In genomic region chr6:31579119-31579505, GRCh38 we compare ENCODE assay signal across 15 cellular contexts. TPM values are rescaled to one million over a fixed set of nuclear protein-coding genes. Genes with fewer than 3 reads are reported as not detected.
DNase-seq lines count a peak whose midpoint lies in the region; ATAC-seq, FAIRE-seq and TF ChIP-seq lines count a peak whose summit lies in the region.
"Had no signal": no experiment of that assay in that cellular context is flagged by ENCODE, and none has a peak within 500 bp of the region (broad histone marks: within the 10 kb centered on the region; RNA-seq: fewer than 3 reads in every experiment).

No MANE protein-coding gene starts in this region.

- no peak for TF ChIP-seq CTCF in SK-N-SH (IDR thresholded peaks at IDR 0.05)

- no peak overlapping the region for H3K9ac ChIP-seq in SK-N-SH

- no peaks in the 10 kb centered on the region for H3K9me2 ChIP-seq in SK-N-SH

- H3K4me1 ChIP-seq in SK-N-SH (ENCODE audit: control insufficient read depth in 1 of 2, insufficient read depth in 2 of 2, low read depth in 1 of 2, low read length in 1 of 2) = peaks cover 0 to 11% of the 10 kb centered on the region in 2 experiments; a peak in 1 of 4 replicates

- CTCF ChIA-PET in SK-N-SH (lab: Yijun Ruan, JAX) = interaction anchor here (2.4 to 17.6 kb wide), 3 partner anchors 10 to 21 kb away, joined by 10 to 312 read pairs (median 29); no protein-coding TSS in a partner anchor

- intact Hi-C loops in activated CD4-positive, alpha-beta T cell treated with anti-CD3 and anti-CD28 coated beads, Interleukin-2, amount 10 ng/mL, durations not matched to agents 24 days and 14 days (cut with micrococcal nuclease) = loop anchor here (10.0 kb wide), 2 partner anchors 246 to 764 kb away; partner anchors contain the start of gene HSPA1B
- intact Hi-C loops in dendritic cell treated with granulocyte-macrophage colony-stimulating factor and Interleukin-4, amounts not matched to agents 40 ng/mL and 50 ng/mL, for 4 days (cut with micrococcal nuclease) = no loop called here

- 85% methylated on average over 3 of the region's 3 CpGs for WGBS in SK-N-SH (ENCODE audit: low lambda C conversion rate)

- H3K4me3 ChIP-seq in SK-N-SH (ENCODE audit: low read depth in 2 of 2, low read length in 1 of 2) = no peak overlapping the region
- H3K4me3 ChIP-seq: K562 had no signal

- TF ChIP-seq RAD21 in SK-N-SH (IDR thresholded peaks at IDR 0.05; ENCODE audit: low read length) = no peak

- H3K27me3 Mint-ChIP-seq in activated CD4-positive, alpha-beta T cell treated with anti-CD3 and anti-CD28 coated beads, Interleukin-2, amount 10 ng/mL, durations not matched to agents 24 days and 14 days = no peaks in the 10 kb centered on the region
- H3K27me3 Mint-ChIP-seq in dendritic cell treated with granulocyte-macrophage colony-stimulating factor and Interleukin-4, amounts not matched to agents 40 ng/mL and 50 ng/mL, for 4 days = no peaks in the 10 kb centered on the region

- no peak overlapping the region for H3K4me2 ChIP-seq in SK-N-SH

- H3K4me3 Mint-ChIP-seq in activated CD4-positive, alpha-beta T cell treated with anti-CD3 and anti-CD28 coated beads, Interleukin-2, amount 10 ng/mL, durations not matched to agents 24 days and 14 days = peak overlapping the region; percentile 94
- H3K4me3 Mint-ChIP-seq in dendritic cell treated with granulocyte-macrophage colony-stimulating factor and Interleukin-4, amounts not matched to agents 40 ng/mL and 50 ng/mL, for 4 days = no peak overlapping the region
- peak overlapping the region; percentile 97 for H3K4me3 Mint-ChIP-seq in stimulated activated effector memory CD8-positive, alpha-beta T cell treated with anti-CD3 and anti-CD28 coated beads, Interleukin-12 subunit alpha, Interleukin-12 subunit beta, amount 100 ng/mL, for 72 hours

- peak overlapping the region; percentile 91 for H3K27ac Mint-ChIP-seq in activated CD4-positive, alpha-beta T cell treated with anti-CD3 and anti-CD28 coated beads, Interleukin-2, amount 10 ng/mL, durations not matched to agents 24 days and 14 days
- peak overlapping the region; percentile 93 for H3K27ac Mint-ChIP-seq in dendritic cell treated with granulocyte-macrophage colony-stimulating factor and Interleukin-4, amounts not matched to agents 40 ng/mL and 50 ng/mL, for 4 days
- peak overlapping the region; percentile 98 for H3K27ac Mint-ChIP-seq in stimulated activated effector memory CD8-positive, alpha-beta T cell treated with anti-CD3 and anti-CD28 coated beads, Interleukin-12 subunit alpha, Interleukin-12 subunit beta, amount 100 ng/mL, for 72 hours

- H3K27me3 ChIP-seq in SK-N-SH (ENCODE audit: insufficient read depth) = no peaks in the 10 kb centered on the region

- H3K9me3 ChIP-seq in SK-N-SH = no peaks in the 10 kb centered on the region

- no peak overlapping the region for H2AFZ ChIP-seq in SK-N-SH (ENCODE audit: low read depth)

- H3K27ac ChIP-seq in SK-N-SH (ENCODE audit: low read depth in 2 of 2, low read length in 1 of 2) = no peak overlapping the region

- no peak for FAIRE-seq in urothelium cell line (lab: Jason Lieb, UNC)
- FAIRE-seq: bronchial epithelial cell, K562 had no signal

- no peak for ATAC-seq in stimulated activated effector memory CD8-positive, alpha-beta T cell treated with anti-CD3 and anti-CD28 coated beads, Interleukin-12 subunit alpha, Interleukin-12 subunit beta, amount 100 ng/mL, for 72 hours
- ATAC-seq in HG02798 (IDR thresholded peaks at IDR 0.05; ENCODE audit: poor library complexity, unreplicated experiment) = no peak
- ATAC-seq: K562, left lobe of liver had no signal

- peaks cover 69% of the 10 kb centered on the region for H3K36me3 Mint-ChIP-seq in activated CD4-positive, alpha-beta T cell treated with anti-CD3 and anti-CD28 coated beads, Interleukin-2, amount 10 ng/mL, durations not matched to agents 24 days and 14 days (ENCODE audit: low read depth)
- peaks cover 38% of the 10 kb centered on the region for H3K36me3 Mint-ChIP-seq in dendritic cell treated with granulocyte-macrophage colony-stimulating factor and Interleukin-4, amounts not matched to agents 40 ng/mL and 50 ng/mL, for 4 days (ENCODE audit: low read depth)
- peaks cover 78% of the 10 kb centered on the region for H3K36me3 Mint-ChIP-seq in stimulated activated effector memory CD8-positive, alpha-beta T cell treated with anti-CD3 and anti-CD28 coated beads, Interleukin-12 subunit alpha, Interleukin-12 subunit beta, amount 100 ng/mL, for 72 hours

- POLR2A ChIA-PET in SK-N-SH (lab: Yijun Ruan, JAX) = no interaction called here

- no peaks in the 10 kb centered on the region for H4K20me1 ChIP-seq in SK-N-SH (ENCODE audit: insufficient read depth)

- H3K36me3 ChIP-seq in SK-N-SH (replicated peaks in 1 of 2; ENCODE audit: control insufficient read depth in 1 of 2, insufficient read depth in 2 of 2, low read length in 1 of 2) = no peaks in the 10 kb centered on the region

- no peaks in the 10 kb centered on the region for H3K9me3 Mint-ChIP-seq in activated CD4-positive, alpha-beta T cell treated with anti-CD3 and anti-CD28 coated beads, Interleukin-2, amount 10 ng/mL, durations not matched to agents 24 days and 14 days
- no peaks in the 10 kb centered on the region for H3K9me3 Mint-ChIP-seq in dendritic cell treated with granulocyte-macrophage colony-stimulating factor and Interleukin-4, amounts not matched to agents 40 ng/mL and 50 ng/mL, for 4 days
- H3K9me3 Mint-ChIP-seq in stimulated activated effector memory CD8-positive, alpha-beta T cell treated with anti-CD3 and anti-CD28 coated beads, Interleukin-12 subunit alpha, Interleukin-12 subunit beta, amount 100 ng/mL, for 72 hours = no peaks in the 10 kb centered on the region

- peak; percentile 62 for DNase-seq in stimulated activated CD4-positive, alpha-beta T cell treated with anti-CD3 and anti-CD28 coated beads, Interleukin-15, amount 100 ng/mL, for 24 hours
- DNase-seq in stimulated activated CD4-positive, alpha-beta T cell treated with anti-CD3 and anti-CD28 coated beads, Interleukin-12 subunit alpha, Interleukin-12 subunit beta, amount 100 ng/mL, for 4 hours = no peak
- peak; percentile 73 for DNase-seq in activated CD4-positive, alpha-beta T cell treated with anti-CD3 and anti-CD28 coated beads, Interleukin-2, amount 10 ng/mL, durations not matched to agents 24 days and 14 days
- peak in 1 of 2 donors; percentile 61 for DNase-seq in stimulated activated effector memory CD8-positive, alpha-beta T cell treated with anti-CD3 and anti-CD28 coated beads, Interleukin-12 subunit alpha, Interleukin-12 subunit beta, amount 100 ng/mL, for 72 hours (ENCODE audit: low spot score in 2 of 2)
- DNase-seq in urothelium cell line (ENCODE audit: low spot score) = no peak
- DNase-seq in SK-N-SH = no peak
- DNase-seq: effector CD4-positive, alpha-beta T cell; GF-D8; NCI-H1417; substantia nigra had no signal

- no peaks in the 10 kb centered on the region for H3K79me2 ChIP-seq in SK-N-SH (ENCODE audit: insufficient read depth)

- no peak for TF ChIP-seq EP300 in SK-N-SH (IDR thresholded peaks at IDR 0.05; ENCODE audit: borderline replicate concordance in 1 of 2, low read depth in 1 of 2, low read length in 1 of 2)

- no peaks in the 10 kb centered on the region for H3F3A ChIP-seq in SK-N-SH (replicated peaks; ENCODE audit: insufficient read depth)

- H3K4me1 Mint-ChIP-seq in activated CD4-positive, alpha-beta T cell treated with anti-CD3 and anti-CD28 coated beads, Interleukin-2, amount 10 ng/mL, durations not matched to agents 24 days and 14 days = peaks cover 67% of the 10 kb centered on the region
- H3K4me1 Mint-ChIP-seq in dendritic cell treated with granulocyte-macrophage colony-stimulating factor and Interleukin-4, amounts not matched to agents 40 ng/mL and 50 ng/mL, for 4 days (ENCODE audit: low read depth) = peaks cover 74% of the 10 kb centered on the region
- H3K4me1 Mint-ChIP-seq in stimulated activated effector memory CD8-positive, alpha-beta T cell treated with anti-CD3 and anti-CD28 coated beads, Interleukin-12 subunit alpha, Interleukin-12 subunit beta, amount 100 ng/mL, for 72 hours = peaks cover 62% of the 10 kb centered on the region

TF ChIP-seq in SK-N-SH, 30 proteins besides CTCF, POLR2A, EP300 and RAD21 (continues in another document):
- TF ChIP-seq NRF1 (IDR thresholded peaks at IDR 0.05; ENCODE audit: low read depth, low read length) (no peak), FOSL2 (IDR thresholded peaks at IDR 0.05; ENCODE audit: borderline replicate concordance, low read depth) (no peak), NFIC (IDR thresholded peaks at IDR 0.05; ENCODE audit: borderline replicate concordance) (no peak)

RNA-seq across cellular contexts. Expression of gene LTB, which starts 3.1 kb away (rescaled TPM):
- total RNA-seq in activated CD4-positive, alpha-beta T cell treated with anti-CD3 and anti-CD28 coated beads, Interleukin-2, amount 10 ng/mL, durations not matched to agents 24 days and 14 days = 134 and 136 TPM in 2 replicates
- 0.10 and 0.16 TPM in 2 replicates for polyA plus RNA-seq in SK-N-SH (2012; rRNA removed)
- polyA plus RNA-seq in SK-N-SH (2012; cell fraction: cytosol; rRNA removed) = 0.16 and 0.21 TPM in 2 replicates
- 0.18 and 0.22 TPM in 2 replicates for polyA plus RNA-seq in SK-N-SH (2012; cell fraction: nucleus; rRNA removed)
- total RNA-seq: bronchial epithelial cell had no signal

RNA-seq across cellular contexts. Expression of gene TNF, which starts 3.7 kb away (rescaled TPM):
- 294 and 303 TPM in 2 replicates for total RNA-seq in activated CD4-positive, alpha-beta T cell treated with anti-CD3 and anti-CD28 coated beads, Interleukin-2, amount 10 ng/mL, durations not matched to agents 24 days and 14 days
- not detected in 2 replicates for polyA plus RNA-seq in SK-N-SH (2012; rRNA removed)
- polyA plus RNA-seq in SK-N-SH (2012; cell fraction: cytosol; rRNA removed) = not detected in 2 replicates
- polyA plus RNA-seq in SK-N-SH (2012; cell fraction: nucleus; rRNA removed) = not detected in 2 replicates
- total RNA-seq: bronchial epithelial cell had no signal

RNA-seq across cellular contexts. Expression of gene LST1, which starts 7.0 kb away (rescaled TPM):
- total RNA-seq in activated CD4-positive, alpha-beta T cell treated with anti-CD3 and anti-CD28 coated beads, Interleukin-2, amount 10 ng/mL, durations not matched to agents 24 days and 14 days = 42.6 and 46.4 TPM in 2 replicates
- polyA plus RNA-seq in SK-N-SH (2012; rRNA removed) = not detected in 2 replicates
- polyA plus RNA-seq in SK-N-SH (2012; cell fraction: cytosol; rRNA removed) = not detected in 2 replicates
- 0.13 and 0.23 TPM in 2 replicates for polyA plus RNA-seq in SK-N-SH (2012; cell fraction: nucleus; rRNA removed)
- total RNA-seq: bronchial epithelial cell had no signal

RNA-seq across cellular contexts. Expression of gene LTA, which starts 7.0 kb away (rescaled TPM):
- total RNA-seq in activated CD4-positive, alpha-beta T cell treated with anti-CD3 and anti-CD28 coated beads, Interleukin-2, amount 10 ng/mL, durations not matched to agents 24 days and 14 days = 622 and 631 TPM in 2 replicates
- polyA plus RNA-seq in SK-N-SH (2012; rRNA removed) = not detected in 2 replicates
- 0.03 TPM in 1 of 2 replicates, not detected in the other for polyA plus RNA-seq in SK-N-SH (2012; cell fraction: cytosol; rRNA removed)
- polyA plus RNA-seq in SK-N-SH (2012; cell fraction: nucleus; rRNA removed) = 0.06 and 0.07 TPM in 2 replicates
- total RNA-seq: bronchial epithelial cell had no signal
- polyA plus RNA-seq: K562 had no signal

RNA-seq across cellular contexts. Expression of gene NCR3, which starts 13.7 kb away (rescaled TPM):
- 12.2 and 14.5 TPM in 2 replicates for total RNA-seq in activated CD4-positive, alpha-beta T cell treated with anti-CD3 and anti-CD28 coated beads, Interleukin-2, amount 10 ng/mL, durations not matched to agents 24 days and 14 days
- not detected in 2 replicates for polyA plus RNA-seq in SK-N-SH (2012; rRNA removed)
- polyA plus RNA-seq in SK-N-SH (2012; cell fraction: cytosol; rRNA removed) = not detected in 2 replicates
- not detected in 2 replicates for polyA plus RNA-seq in SK-N-SH (2012; cell fraction: nucleus; rRNA removed)
- total RNA-seq: bronchial epithelial cell, left lobe of liver had no signal

Comparison
In these comparisons a context has a peak if more than half of its experiments do, and no peak if none do; other contexts are left out.
1. DNase-seq: peak in stimulated activated CD4-positive, alpha-beta T cell treated with anti-CD3 and anti-CD28 coated beads, Interleukin-15, amount 100 ng/mL, for 24 hours (single experiment) and activated CD4-positive, alpha-beta T cell treated with anti-CD3 and anti-CD28 coated beads, Interleukin-2, amount 10 ng/mL, durations not matched to agents 24 days and 14 days (single experiment); none in stimulated activated CD4-positive, alpha-beta T cell treated with anti-CD3 and anti-CD28 coated beads, Interleukin-12 subunit alpha, Interleukin-12 subunit beta, amount 100 ng/mL, for 4 hours (single experiment), urothelium cell line (single experiment) and SK-N-SH (single experiment).
2. Peak in every context shown above with its lines, with median percentiles within 50 percentile points of each other: H3K27ac Mint-ChIP-seq.